ENCODE assay signal across 17 cellular contexts in the genomic region with DNA sequence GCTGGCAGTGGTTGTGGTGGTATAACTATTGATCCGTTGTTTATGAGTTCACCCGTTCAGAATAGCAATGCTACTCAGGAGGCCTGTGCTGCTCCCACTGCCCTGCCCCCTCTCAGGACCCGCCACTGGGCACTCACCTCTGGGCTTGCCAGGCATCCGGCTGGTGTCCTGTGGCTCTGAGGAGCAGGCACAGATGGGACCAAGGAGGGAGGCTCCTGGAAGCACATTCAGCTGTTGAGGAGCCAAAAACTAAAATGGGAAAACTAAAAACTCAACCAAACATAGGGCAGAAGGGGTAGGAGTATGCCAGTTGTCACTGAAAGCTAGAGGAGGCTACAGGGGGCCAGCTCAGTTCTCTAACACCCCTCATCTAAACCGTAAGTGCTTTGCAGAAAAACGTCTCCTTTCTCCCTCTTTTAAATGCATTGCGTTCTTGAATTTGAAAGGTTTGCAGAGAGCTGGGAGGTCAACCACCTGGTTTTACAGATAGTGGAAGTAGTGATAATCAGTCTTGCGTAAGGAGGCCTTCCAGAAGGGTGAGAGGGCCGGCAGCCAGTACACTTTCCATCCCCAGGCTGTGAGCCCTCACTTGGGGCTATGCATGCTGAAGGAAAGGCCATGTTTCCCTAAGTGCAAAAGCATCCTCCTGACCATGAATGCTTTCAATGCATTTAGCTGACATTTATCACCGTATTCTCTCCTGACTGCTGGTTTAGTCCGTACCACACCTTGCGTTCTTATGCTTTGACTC.
"Had no signal": no experiment of that assay in that cellular context is flagged by ENCODE, and none has a peak within 500 bp of the region (broad histone marks: within the 10 kb centered on the region; RNA-seq: fewer than 3 reads in every experiment).

No MANE protein-coding gene starts in this region.

- H3K27ac Mint-ChIP-seq: naive thymus-derived CD8-positive, alpha-beta T cell had no signal

- H3K27me3 ChIP-seq: esophagus muscularis mucosa, sigmoid colon, transverse colon had no signal

- H3K4me1 Mint-ChIP-seq: naive thymus-derived CD8-positive, alpha-beta T cell had no signal

- FAIRE-seq: endometrium had no signal

- H3K36me3 ChIP-seq: esophagus muscularis mucosa, neutrophil, sigmoid colon, stomach, thoracic aorta, transverse colon had no signal

- H3K4me1 ChIP-seq: sigmoid colon, stomach, transverse colon had no signal

- ATAC-seq: left colon; naive thymus-derived CD8-positive, alpha-beta T cell had no signal

- H3K4me3 ChIP-seq: esophagus muscularis mucosa, sigmoid colon, skin epidermis, stomach, thoracic aorta, transverse colon had no signal

- H3K4me3 Mint-ChIP-seq: naive thymus-derived CD8-positive, alpha-beta T cell had no signal

- H3K9me3 ChIP-seq: esophagus muscularis mucosa, neutrophil, sigmoid colon, stomach, thoracic aorta, transverse colon had no signal

- H3K27ac ChIP-seq: esophagus muscularis mucosa, neutrophil, sigmoid colon, skin epidermis, stomach, thoracic aorta, transverse colon had no signal

- DNase-seq: effector memory CD4-positive, alpha-beta T cell; foreskin melanocyte; head of caudate nucleus; hippocampal formation; left colon; naive thymus-derived CD8-positive, alpha-beta T cell; sigmoid colon; stimulated activated CD4-positive, alpha-beta T cell treated with anti-CD3 and anti-CD28 coated beads, Interleukin-2, amount 100 ng/mL, for 24 hours; stimulated activated CD4-positive, alpha-beta T cell treated with anti-CD3 and anti-CD28 coated beads, Interleukin-4, amount 100 ng/mL, for 4 hours; stimulated activated naive CD4-positive, alpha-beta T cell; stomach; transverse colon had no signal
